23 cellular contexts compared by ENCODE assay signal in the genomic region with DNA sequence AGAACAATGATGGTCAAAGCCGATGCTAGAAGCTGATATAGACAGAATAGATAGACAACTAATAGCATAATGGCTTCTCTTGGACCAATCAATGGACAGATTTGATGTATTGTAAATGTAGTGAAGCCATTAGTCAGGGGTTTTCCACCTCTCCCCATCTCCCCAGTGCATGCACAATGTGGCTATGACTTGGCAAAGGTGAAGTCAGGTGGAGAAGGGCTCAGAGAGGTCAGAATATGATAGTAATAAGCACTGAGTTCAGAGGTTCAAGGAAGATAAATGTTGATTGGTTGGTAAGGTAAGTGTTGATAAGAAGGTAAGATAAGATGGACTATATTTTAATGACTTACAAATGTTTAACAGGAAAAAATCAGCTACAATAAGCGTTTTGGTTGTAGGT. TPM values are rescaled to one million over a fixed set of nuclear protein-coding genes. Genes with fewer than 3 reads are reported as not detected.
"Had no signal": no experiment of that assay in that cellular context is flagged by ENCODE, and none has a peak within 500 bp of the region (broad histone marks: within the 10 kb centered on the region; RNA-seq: fewer than 3 reads in every experiment).

No MANE protein-coding gene starts in this region.

- H3K36me3 Mint-ChIP-seq: activated naive CD4-positive, alpha-beta T cell treated with anti-CD3 and anti-CD28 coated beads, Interleukin-2, amount 10 ng/mL, durations not matched to agents 7 days and 5 days; natural killer cell had no signal

- H3K36me3 ChIP-seq: ascending aorta, gastrocnemius medialis, left ventricle myocardium inferior, suprapubic skin, transverse colon, vagina had no signal

- DNase-seq: activated CD4-positive, alpha-beta T cell treated with anti-CD3 and anti-CD28 coated beads, Interleukin-2, amount 10 ng/mL, durations not matched to agents 7 days and 5 days; activated CD8-positive, alpha-beta T cell treated with anti-CD3 and anti-CD28 coated beads, Interleukin-2, amount 10 ng/mL, durations not matched to agents 7 days and 5 days; activated effector memory CD4-positive, alpha-beta T cell treated with Interleukin-2 at 50 U/mL for 16 hours; activated naive CD4-positive, alpha-beta T cell treated with anti-CD3 and anti-CD28 coated beads, Interleukin-2, amount 10 ng/mL, durations not matched to agents 7 days and 5 days; activated T-cell treated with anti-CD3 and anti-CD28 coated beads, Interleukin-2, amount 50 U/mL, for 24 hours; effector CD4-positive, alpha-beta T cell; gastrocnemius medialis; head of caudate nucleus; kidney; left ventricle myocardium inferior; mammary epithelial cell; natural killer cell; retina; stimulated activated CD4-positive, alpha-beta T cell treated with anti-CD3 and anti-CD28 coated beads, Interleukin-12 subunit alpha, Interleukin-12 subunit beta, amount 100 ng/mL, for 4 hours; stimulated activated CD4-positive, alpha-beta T cell treated with anti-CD3 and anti-CD28 coated beads, Interleukin-1b, Interleukin-23, amount 100 ng/mL, for 48 hours; stimulated activated CD8-positive, alpha-beta memory T cell treated with anti-CD3 and anti-CD28 coated beads, Interleukin-4, amount 100 ng/mL, for 48 hours; stimulated activated naive CD8-positive, alpha-beta T cell treated with anti-CD3 and anti-CD28 coated beads, Interleukin-15, Interleukin-2, amounts not matched to agents 100 U/mL and 50 U/mL, for 24 hours; T1000; transverse colon had no signal

- H3K9me3 Mint-ChIP-seq: activated CD4-positive, alpha-beta T cell treated with anti-CD3 and anti-CD28 coated beads, Interleukin-2, amount 10 ng/mL, durations not matched to agents 7 days and 5 days; activated naive CD4-positive, alpha-beta T cell treated with anti-CD3 and anti-CD28 coated beads, Interleukin-2, amount 10 ng/mL, durations not matched to agents 7 days and 5 days; activated T-cell treated with anti-CD3 and anti-CD28 coated beads, Interleukin-2, amount 50 U/mL, for 24 hours; natural killer cell had no signal

- H3K9me3 ChIP-seq: ascending aorta, gastrocnemius medialis, left ventricle myocardium inferior, suprapubic skin, transverse colon, vagina had no signal

- H3K4me3 ChIP-seq: ascending aorta, gastrocnemius medialis, left ventricle myocardium inferior, suprapubic skin, transverse colon, vagina had no signal

- FAIRE-seq: kidney had no signal

- H3K27me3 Mint-ChIP-seq: activated CD4-positive, alpha-beta T cell treated with anti-CD3 and anti-CD28 coated beads, Interleukin-2, amount 10 ng/mL, durations not matched to agents 7 days and 5 days; activated T-cell treated with anti-CD3 and anti-CD28 coated beads, Interleukin-2, amount 50 U/mL, for 24 hours had no signal

- H3K4me1 ChIP-seq: ascending aorta, gastrocnemius medialis, left ventricle myocardium inferior, suprapubic skin, vagina had no signal

- H3K4me3 Mint-ChIP-seq: activated CD4-positive, alpha-beta T cell treated with anti-CD3 and anti-CD28 coated beads, Interleukin-2, amount 10 ng/mL, durations not matched to agents 7 days and 5 days; activated CD8-positive, alpha-beta T cell treated with anti-CD3 and anti-CD28 coated beads, Interleukin-2, amount 10 ng/mL, durations not matched to agents 7 days and 5 days; activated naive CD4-positive, alpha-beta T cell treated with anti-CD3 and anti-CD28 coated beads, Interleukin-2, amount 10 ng/mL, durations not matched to agents 7 days and 5 days; activated T-cell treated with anti-CD3 and anti-CD28 coated beads, Interleukin-2, amount 50 U/mL, for 24 hours; natural killer cell had no signal

- H3K4me1 Mint-ChIP-seq: activated CD4-positive, alpha-beta T cell treated with anti-CD3 and anti-CD28 coated beads, Interleukin-2, amount 10 ng/mL, durations not matched to agents 7 days and 5 days; activated naive CD4-positive, alpha-beta T cell treated with anti-CD3 and anti-CD28 coated beads, Interleukin-2, amount 10 ng/mL, durations not matched to agents 7 days and 5 days; natural killer cell had no signal

- H3K27ac ChIP-seq: ascending aorta, gastrocnemius medialis, left ventricle myocardium inferior, suprapubic skin, vagina had no signal

- H3K27ac Mint-ChIP-seq: activated CD4-positive, alpha-beta T cell treated with anti-CD3 and anti-CD28 coated beads, Interleukin-2, amount 10 ng/mL, durations not matched to agents 7 days and 5 days; activated CD8-positive, alpha-beta T cell treated with anti-CD3 and anti-CD28 coated beads, Interleukin-2, amount 10 ng/mL, durations not matched to agents 7 days and 5 days; activated naive CD4-positive, alpha-beta T cell treated with anti-CD3 and anti-CD28 coated beads, Interleukin-2, amount 10 ng/mL, durations not matched to agents 7 days and 5 days; activated T-cell treated with anti-CD3 and anti-CD28 coated beads, Interleukin-2, amount 50 U/mL, for 24 hours; natural killer cell had no signal

- ATAC-seq: activated CD8-positive, alpha-beta T cell treated with anti-CD3 and anti-CD28 coated beads, Interleukin-2, amount 10 ng/mL, durations not matched to agents 7 days and 5 days; gastrocnemius medialis; natural killer cell; stimulated activated naive CD8-positive, alpha-beta T cell treated with anti-CD3 and anti-CD28 coated beads, Interleukin-15, Interleukin-2, amounts not matched to agents 100 U/mL and 50 U/mL, for 24 hours had no signal

RNA-seq across cellular contexts. Expression of a gene that starts 28.5 kb away (rescaled TPM):
- total RNA-seq: activated CD4-positive, alpha-beta T cell treated with anti-CD3 and anti-CD28 coated beads, Interleukin-2, amount 10 ng/mL, durations not matched to agents 7 days and 5 days; activated CD8-positive, alpha-beta T cell treated with anti-CD3 and anti-CD28 coated beads, Interleukin-2, amount 10 ng/mL, durations not matched to agents 7 days and 5 days; ascending aorta; T-helper 1 cell treated with Interleukin-12 subunit alpha and Interleukin-12 subunit beta and Interleukin-4 antibody, amounts not matched to agents 30 ng/mL and 1 ng/mL, for 36 hours had no signal
